1 cellular context compared by ENCODE assay signal in genomic region chr11:72813740-72814138, GRCh38.
TF ChIP-seq lines count a peak whose summit lies in the region.

No MANE protein-coding gene starts in this region.

TF ChIP-seq in GM23338, 12 proteins besides CTCF, POLR2A, EP300 and RAD21 (continued from another document):
- no peak for TF ChIP-seq ZNF462 (CRISPR knock-in tag; IDR thresholded peaks at IDR 0.05)
- no peak for TF ChIP-seq NANOG (IDR thresholded peaks at IDR 0.05; ENCODE audit: borderline replicate concordance)
